In the genomic region with DNA sequence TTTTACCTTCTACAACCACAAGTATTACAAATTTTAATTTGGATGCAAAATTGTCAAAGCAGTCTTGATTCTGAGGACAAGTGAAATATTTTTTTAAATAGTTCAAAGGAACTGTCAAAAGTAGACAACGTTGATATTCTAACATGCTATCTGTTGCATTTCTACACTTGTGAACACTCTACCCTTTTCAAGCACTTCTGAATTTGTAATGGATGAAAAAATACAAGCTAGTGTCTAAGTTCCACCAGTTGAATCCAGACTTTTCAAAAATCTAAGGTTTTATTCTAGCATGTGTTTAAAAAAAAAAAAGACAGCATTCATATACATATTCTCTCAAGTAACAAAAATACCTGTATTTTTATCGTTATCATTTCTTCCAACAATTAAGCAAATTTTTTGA, we compare ENCODE assay signal across 9 cellular contexts. TPM values are rescaled to one million over a fixed set of nuclear protein-coding genes. Genes with fewer than 3 reads are reported as not detected.
A peak's percentile ranks its signal among the peaks of the same experiment; 100 is the strongest.
DNase-seq lines count a peak whose midpoint lies in the region; ATAC-seq and TF ChIP-seq lines count a peak whose summit lies in the region.
"Had no signal": no experiment of that assay in that cellular context is flagged by ENCODE, and none has a peak within 500 bp of the region (broad histone marks: within the 10 kb centered on the region; RNA-seq: fewer than 3 reads in every experiment).

No MANE protein-coding gene starts in this region.

- no peaks in the 10 kb centered on the region for H3K9me3 Mint-ChIP-seq in brain

- TF ChIP-seq CTCF in HFF-Myc (IDR thresholded peaks at IDR 0.05; ENCODE audit: low read depth, low read length, missing control alignments) (no peak), brain (conservative IDR thresholded peaks at IDR 0.05) (no peak), mucosa of descending colon (IDR thresholded peaks at IDR 0.05) (no peak)

- no peak for ATAC-seq in mucosa of descending colon

- H3K36me3 ChIP-seq in ACC112 (ENCODE audit: insufficient read depth, low read length), result no peaks in the 10 kb centered on the region; the same call in 1 of the 2 replicates
- H3K36me3 ChIP-seq in mucosa of rectum (ENCODE audit: control insufficient read depth in 2 of 2, insufficient read depth in 2 of 2, low read length in 2 of 2), result peaks cover 0 to 1% of the 10 kb centered on the region in 2 donors
- H3K36me3 ChIP-seq in H7 (replicated peaks; ENCODE audit: control insufficient read depth, insufficient read depth, low read length), result no peaks in the 10 kb centered on the region; the same call in 1 of the 2 replicates
- no peaks in the 10 kb centered on the region for H3K36me3 ChIP-seq in mucosa of descending colon (ENCODE audit: low read depth)

- DNase-seq in HFF-Myc (ENCODE audit: extremely low read depth, low read depth) (no peak), NAMALWA (ENCODE audit: low spot score) (no peak), H7 (no peak), mucosa of descending colon (no peak), NCI-H2196 treated with DMSO at 0.1 percent for 48 hours (lab: John Stamatoyannopoulos, UW; ENCODE audit: unreplicated experiment) (no peak)

- H3K27me3 Mint-ChIP-seq in brain, result peaks cover 12% of the 10 kb centered on the region

- peak overlapping the region; percentile 97 to 99 (median 98) for H3K4me3 Mint-ChIP-seq in brain

- H3K4me3 ChIP-seq in ACC112 (ENCODE audit: low read depth, low read length), result peak overlapping the region; percentile 88
- H3K4me3 ChIP-seq in HFF-Myc (replicated peaks; ENCODE audit: low read depth, low read length), result peak overlapping the region; percentile 97
- H3K4me3 ChIP-seq in mucosa of rectum (ENCODE audit: low read length in 2 of 2), result peak overlapping the region; percentile 89 to 92
- H3K4me3 ChIP-seq in H7 (ENCODE audit: insufficient read depth, low read depth, low read length), result no peak overlapping the region; the same call in 1 of the 2 replicates
- H3K4me3 ChIP-seq in mucosa of descending colon, result no peak overlapping the region

- peaks cover 30% of the 10 kb centered on the region for H3K4me1 ChIP-seq in ACC112 (ENCODE audit: control insufficient read depth, insufficient read depth, low read length, unreplicated experiment)
- peaks cover 17 to 26% of the 10 kb centered on the region in 2 donors for H3K4me1 ChIP-seq in mucosa of rectum (ENCODE audit: control insufficient read depth in 2 of 2, insufficient read depth in 2 of 2, low read length in 2 of 2)
- peaks cover 35% of the 10 kb centered on the region for H3K4me1 ChIP-seq in mucosa of descending colon (ENCODE audit: low read depth)

- H2AFZ ChIP-seq in ACC112 (ENCODE audit: low read length, unreplicated experiment), result no peak overlapping the region

- peaks cover 83% of the 10 kb centered on the region for H3K79me2 ChIP-seq in ACC112 (ENCODE audit: control insufficient read depth, insufficient read depth, low read length, unreplicated experiment)

- H3K9me3 ChIP-seq in mucosa of rectum (ENCODE audit: control insufficient read depth in 2 of 2, low read length in 2 of 2) (no peaks in the 10 kb centered on the region), mucosa of descending colon (no peaks in the 10 kb centered on the region)
- H3K9me3 ChIP-seq: SJSA1 had no signal

- H3K4me1 Mint-ChIP-seq in brain, result peaks cover 47% of the 10 kb centered on the region

- peak overlapping the region; percentile 31 to 48 for H3K9ac ChIP-seq in mucosa of rectum (ENCODE audit: low read depth in 1 of 2, low read length in 2 of 2)

- H3K27ac ChIP-seq in ACC112 (ENCODE audit: low read depth, low read length) (no peak overlapping the region), mucosa of rectum (ENCODE audit: low read depth in 2 of 2, low read length in 2 of 2) (no peak overlapping the region)
- H3K27ac ChIP-seq: SJSA1 had no signal

- H3K27me3 ChIP-seq in ACC112 (ENCODE audit: insufficient read depth, low read length) (no peaks in the 10 kb centered on the region), mucosa of rectum (ENCODE audit: control insufficient read depth in 2 of 2, insufficient read depth in 2 of 2, low read length in 2 of 2) (no peaks in the 10 kb centered on the region), H7 (ENCODE audit: control insufficient read depth, insufficient read depth, low read length) (no peaks in the 10 kb centered on the region)
- H3K27me3 ChIP-seq: SJSA1 had no signal

- H3K36me3 Mint-ChIP-seq in brain, result peaks cover 39% of the 10 kb centered on the region

- intact Hi-C loops in mucosa of descending colon (cut with DNase I, micrococcal nuclease), result no loop called here

- peak overlapping the region; percentile 62 to 97 (median 96) for H3K27ac Mint-ChIP-seq in brain

RNA-seq across cellular contexts. Expression of a gene that starts 2.1 kb away (rescaled TPM):
- 8.1 TPM for polyA plus RNA-seq in brain (ENCODE audit: insufficient read depth, low read depth, low replicate concordance)
- 16.0 and 27.0 TPM in 2 replicates for total RNA-seq in H7 (2014; rRNA removed; shearing (Covaris generic))
- 10 to 100 TPM; 25.9 to 40.5 (median 37.3) TPM for total RNA-seq in mucosa of descending colon

RNA-seq across cellular contexts. Expression of a gene that starts 2.5 kb away (rescaled TPM):
- polyA plus RNA-seq in brain (ENCODE audit: insufficient read depth, low read depth, low replicate concordance), result 22.3 TPM
- 52.5 and 53.8 TPM in 2 replicates for total RNA-seq in H7 (2014; rRNA removed; shearing (Covaris generic))
- total RNA-seq in mucosa of descending colon, result 10 to 100 TPM; 26.4 to 40.8 (median 34.1) TPM

RNA-seq across cellular contexts. Expression of a gene that starts 41.4 kb away (rescaled TPM):
- 20.0 TPM for polyA plus RNA-seq in brain (ENCODE audit: insufficient read depth, low read depth, low replicate concordance)
- total RNA-seq in H7 (2014; rRNA removed; shearing (Covaris generic)), result 28.8 and 31.0 TPM in 2 replicates
- total RNA-seq in mucosa of descending colon, result 10 to 100 TPM; 21.1 to 25.5 (median 23.9) TPM

Comparison
In these comparisons a context has a peak if more than half of its experiments do, and no peak if none do; other contexts are left out.
1. H3K4me3 ChIP-seq: peak in ACC112 (single experiment), HFF-Myc (single experiment) and mucosa of rectum (2 of 2); none in H7 (single experiment) and mucosa of descending colon (single experiment).